Comparison of ENCODE assay signal across 16 cellular contexts in the genomic region with DNA sequence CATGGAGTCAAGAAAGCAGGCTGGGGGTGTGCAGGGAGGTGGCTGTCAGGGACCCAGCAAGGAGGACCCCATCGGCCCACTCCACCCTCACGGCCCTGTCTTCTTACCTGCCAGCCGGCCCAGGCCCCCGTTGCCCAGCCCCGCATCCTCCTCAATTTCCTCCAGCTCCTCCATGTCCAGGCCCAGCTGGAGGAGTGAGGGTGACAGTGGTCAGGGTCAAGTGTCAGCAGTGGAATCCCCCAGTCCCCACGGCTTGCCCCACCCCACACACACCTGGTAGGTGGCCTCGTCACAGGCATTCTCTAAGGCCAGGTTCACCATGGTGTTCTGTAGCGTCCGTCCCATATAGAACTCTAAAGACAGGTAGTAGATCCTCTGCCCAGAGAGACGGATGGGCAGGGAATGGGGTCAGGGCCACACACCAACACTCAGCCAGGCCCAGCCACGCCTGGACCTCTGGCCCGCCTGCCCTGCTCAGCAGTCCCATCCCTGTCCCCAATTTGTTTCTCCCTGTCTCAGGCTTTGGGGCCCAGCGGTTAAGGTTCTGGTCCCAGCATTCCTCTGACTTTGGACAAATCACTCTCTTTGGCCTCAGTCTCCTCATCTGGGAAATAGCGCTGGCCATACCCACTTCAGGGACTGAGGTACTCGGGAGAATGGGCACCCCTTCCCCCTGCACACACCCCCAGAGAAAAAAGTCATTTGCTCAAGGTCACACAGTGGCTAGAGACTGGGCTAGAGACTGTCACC. TPM values are rescaled to one million over a fixed set of nuclear protein-coding genes. Genes with fewer than 3 reads are reported as not detected.
DNase-seq lines count a peak whose midpoint lies in the region; ATAC-seq, FAIRE-seq and TF ChIP-seq lines count a peak whose summit lies in the region.
"Had no signal": no experiment of that assay in that cellular context is flagged by ENCODE, and none has a peak within 500 bp of the region (broad histone marks: within the 10 kb centered on the region; RNA-seq: fewer than 3 reads in every experiment).

No MANE protein-coding gene starts in this region.

- H3K9ac ChIP-seq in kidney (ENCODE audit: low read length in 2 of 2), result no peak overlapping the region

- in situ Hi-C loops in gastrocnemius medialis (cut with MboI; ENCODE audit: low sequenced_read_pairs in 4 of 4), result no loop called here

- DNase-seq in GM10248 (ENCODE audit: extremely low spot score) (peak; percentile 22), T-helper 17 cell (no peak), kidney (peak; percentile 64), gastrocnemius medialis (peak in 1 of 2 donors; percentile 30), putamen (ENCODE audit: low spot score) (no peak), NOMO-1 treated with dmso at 0.1 percent for 144 hours (lab: John Stamatoyannopoulos, UW; ENCODE audit: unreplicated experiment) (no peak)
- DNase-seq: activated CD4-positive, CD25-positive, alpha-beta regulatory T cell; activated naive CD8-positive, alpha-beta T cell treated with anti-CD3 and anti-CD28 coated beads for 36 hours; DMS79; MM.1S; NCI-H187 treated with DMSO at 0.1 percent for 48 hours; stimulated activated naive CD4-positive, alpha-beta T cell treated with Interleukin-2 at 50 U/mL for 16 hours; T-helper 1 cell had no signal

- ATAC-seq in T-helper 17 cell (no peak), gastrocnemius medialis (no peak), GM18861 (IDR thresholded peaks at IDR 0.05; ENCODE audit: unreplicated experiment) (no peak)
- ATAC-seq in activated T-helper 17 cell treated with anti-CD3 and anti-CD28 coated beads, Interleukin-2, amount 50 U/mL, for 72 hours (replicated peaks), result no peak

- CTCF ChIA-PET in GM10248 (lab: Yijun Ruan, JAX), result interaction anchor here (0.9 to 1.8 kb wide), 4 partner anchors 9 to 14 kb away, joined by 3 to 9 read pairs (median 3); a partner anchor contains a TSS

- no peak for FAIRE-seq in kidney (lab: Jason Lieb, UNC)

- H3K4me1 ChIP-seq in kidney (ENCODE audit: control insufficient read depth in 1 of 2, insufficient read depth in 1 of 2, low read depth in 1 of 2, low read length in 2 of 2) (peaks cover 25 to 32% of the 10 kb centered on the region in 2 donors), gastrocnemius medialis (peaks cover 84 to 99% of the 10 kb centered on the region in 2 donors)

- H3K4me3 ChIP-seq in kidney (ENCODE audit: low read length in 2 of 2) (no peak overlapping the region), gastrocnemius medialis (peak overlapping the region; percentile 42 to 72 (median 62))

- H3K27ac Mint-ChIP-seq in T-helper 17 cell, result peak overlapping the region; percentile 81
- H3K27ac Mint-ChIP-seq in activated T-helper 17 cell treated with anti-CD3 and anti-CD28 coated beads, Interleukin-2, amount 50 U/mL, for 72 hours, result no peak overlapping the region

- POLR2A ChIA-PET in GM10248 (lab: Yijun Ruan, JAX), result interaction anchor here (0.9 kb wide), 1 partner anchor 13 kb away, joined by 3 read pairs; no protein-coding TSS in a partner anchor

- no peaks in the 10 kb centered on the region for H3K27me3 ChIP-seq in gastrocnemius medialis

- H3K4me1 Mint-ChIP-seq in T-helper 17 cell, result peaks cover 36% of the 10 kb centered on the region
- H3K4me1 Mint-ChIP-seq in activated T-helper 17 cell treated with anti-CD3 and anti-CD28 coated beads, Interleukin-2, amount 50 U/mL, for 72 hours, result peaks cover 7% of the 10 kb centered on the region

- TF ChIP-seq POLR2A in gastrocnemius medialis (IDR thresholded peaks at IDR 0.05), result no peak

- H3K4me3 Mint-ChIP-seq in T-helper 17 cell, result peak overlapping the region; percentile 81
- no peak overlapping the region for H3K4me3 Mint-ChIP-seq in activated T-helper 17 cell treated with anti-CD3 and anti-CD28 coated beads, Interleukin-2, amount 50 U/mL, for 72 hours
- H3K4me3 Mint-ChIP-seq: activated naive CD8-positive, alpha-beta T cell treated with anti-CD3 and anti-CD28 coated beads for 36 hours had no signal

- peaks cover 4% of the 10 kb centered on the region for H3K36me3 Mint-ChIP-seq in T-helper 17 cell (ENCODE audit: low read depth)
- H3K36me3 Mint-ChIP-seq in activated T-helper 17 cell treated with anti-CD3 and anti-CD28 coated beads, Interleukin-2, amount 50 U/mL, for 72 hours (ENCODE audit: low read depth), result peaks cover 20% of the 10 kb centered on the region

- no peak overlapping the region for H3K27ac ChIP-seq in kidney (ENCODE audit: low read depth in 2 of 2, low read length in 2 of 2)
- peak overlapping the region; percentile 91 to 99 (median 94) for H3K27ac ChIP-seq in gastrocnemius medialis

- no peak for TF ChIP-seq CTCF in GM10248 (IDR thresholded peaks at IDR 0.05; ENCODE audit: control extremely low read depth, extremely low read depth, low read depth, missing control alignments)
- no peak for TF ChIP-seq CTCF in kidney (IDR thresholded peaks at IDR 0.05; ENCODE audit: borderline replicate concordance, extremely low read depth, insufficient read depth)
- TF ChIP-seq CTCF in gastrocnemius medialis (IDR thresholded peaks at IDR 0.05 in 4 of 5, conservative IDR thresholded peaks at IDR 0.05 in 1 of 5), result no peak

- no peaks in the 10 kb centered on the region for H3K9me3 Mint-ChIP-seq in activated T-helper 17 cell treated with anti-CD3 and anti-CD28 coated beads, Interleukin-2, amount 50 U/mL, for 72 hours
- H3K9me3 Mint-ChIP-seq: activated naive CD8-positive, alpha-beta T cell treated with anti-CD3 and anti-CD28 coated beads for 36 hours had no signal

- intact Hi-C loops in kidney (cut with DNase I), result no loop called here
- intact Hi-C loops in gastrocnemius medialis (cut with DNase I; ENCODE audit: low total_unique reads), result no loop called here

- no peaks in the 10 kb centered on the region for H3K27me3 Mint-ChIP-seq in T-helper 17 cell
- no peaks in the 10 kb centered on the region for H3K27me3 Mint-ChIP-seq in activated T-helper 17 cell treated with anti-CD3 and anti-CD28 coated beads, Interleukin-2, amount 50 U/mL, for 72 hours
- H3K27me3 Mint-ChIP-seq: activated naive CD8-positive, alpha-beta T cell treated with anti-CD3 and anti-CD28 coated beads for 36 hours had no signal

- peaks cover 2 to 4% of the 10 kb centered on the region in 2 donors for H3K36me3 ChIP-seq in kidney (ENCODE audit: control insufficient read depth in 1 of 2, insufficient read depth in 2 of 2, low read length in 2 of 2)
- H3K36me3 ChIP-seq in gastrocnemius medialis, result peaks cover 0 to 19% of the 10 kb centered on the region in 2 donors

- H3K9me3 ChIP-seq in T-helper 17 cell (ENCODE audit: control insufficient read depth, low read length, poor library complexity, severe bottlenecking), result no peaks in the 10 kb centered on the region
- no peaks in the 10 kb centered on the region for H3K9me3 ChIP-seq in kidney (ENCODE audit: control insufficient read depth in 1 of 2, low read length in 2 of 2)
- H3K9me3 ChIP-seq in gastrocnemius medialis, result no peaks in the 10 kb centered on the region

RNA-seq across cellular contexts. Expression of a gene that starts 1.3 kb away (rescaled TPM):
- 10 to 100 TPM; 11.8 to 27.1 TPM for total RNA-seq in T-helper 17 cell
- total RNA-seq in kidney, result 8.6 TPM
- 2.5 TPM for polyA plus RNA-seq in kidney (ENCODE audit: insufficient read depth, low read depth, low replicate concordance)
- total RNA-seq in gastrocnemius medialis, result 1,000 to 10,000 TPM in 3 of 4 donors, 100 to 1,000 TPM in 1; 881 to 2,858 (median 1,836) TPM
- 1 to 10 TPM; 4.0 to 4.7 TPM for total RNA-seq in activated T-helper 17 cell treated with anti-CD3 and anti-CD28 coated beads, Interleukin-2, amount 50 U/mL, for 72 hours
- total RNA-seq: RPMI7951 had no signal

RNA-seq across cellular contexts. Expression of a gene that starts 14.6 kb away (rescaled TPM):
- total RNA-seq in T-helper 17 cell (100 to 1,000 TPM; 464 to 502 TPM), kidney (42.6 TPM), gastrocnemius medialis (10 to 100 TPM in 1 of 4 donors, 1 to 10 TPM in 3; 2.9 to 10.9 (median 7.1) TPM)
- polyA plus RNA-seq in kidney (ENCODE audit: insufficient read depth, low read depth, low replicate concordance), result 14.1 TPM
- 10 to 100 TPM; 11.0 to 21.6 TPM for total RNA-seq in activated T-helper 17 cell treated with anti-CD3 and anti-CD28 coated beads, Interleukin-2, amount 50 U/mL, for 72 hours
- total RNA-seq: RPMI7951 had no signal

RNA-seq across cellular contexts. Expression of a gene that starts 19.8 kb away (rescaled TPM):
- 1,000 to 10,000 TPM; 1,476 to 1,622 TPM for total RNA-seq in T-helper 17 cell
- total RNA-seq in kidney, result 320 TPM
- 87.5 TPM for polyA plus RNA-seq in kidney (ENCODE audit: insufficient read depth, low read depth, low replicate concordance)
- 100 to 1,000 TPM; 171 to 249 (median 193) TPM for total RNA-seq in gastrocnemius medialis
- 100 to 1,000 TPM; 316 to 397 TPM for total RNA-seq in activated T-helper 17 cell treated with anti-CD3 and anti-CD28 coated beads, Interleukin-2, amount 50 U/mL, for 72 hours

RNA-seq across cellular contexts. Expression of a gene that starts 35.5 kb away (rescaled TPM):
- total RNA-seq in T-helper 17 cell (under 1 TPM; 0.21 to 0.32 TPM), kidney (13.3 TPM), gastrocnemius medialis (1 to 10 TPM in 2 of 4 donors, under 1 TPM in 2; 0.15 to 6.2 (median 1.8) TPM)
- 22.0 TPM for polyA plus RNA-seq in kidney (ENCODE audit: insufficient read depth, low read depth, low replicate concordance)
- total RNA-seq in activated T-helper 17 cell treated with anti-CD3 and anti-CD28 coated beads, Interleukin-2, amount 50 U/mL, for 72 hours, result 1 to 10 TPM in 1 of 2 donors, under 1 TPM in 1; 0.11 to 1.2 TPM

RNA-seq across cellular contexts. Expression of a gene that starts 44.5 kb away (rescaled TPM):
- total RNA-seq in T-helper 17 cell (10 to 100 TPM; 97.8 to 99.2 TPM), kidney (12.5 TPM), gastrocnemius medialis (10 to 100 TPM in 1 of 4 donors, 1 to 10 TPM in 3; 4.3 to 14.8 (median 6.2) TPM)
- 15.4 TPM for polyA plus RNA-seq in kidney (ENCODE audit: insufficient read depth, low read depth, low replicate concordance)
- total RNA-seq in activated T-helper 17 cell treated with anti-CD3 and anti-CD28 coated beads, Interleukin-2, amount 50 U/mL, for 72 hours, result 10 to 100 TPM; 65.9 to 82.5 TPM

Comparison
In these comparisons a context has a peak if more than half of its experiments do, and no peak if none do; other contexts are left out.
1. DNase-seq: peak in GM10248 (single experiment) and kidney (single experiment); none in T-helper 17 cell (0 of 3), putamen (single experiment) and NOMO-1 treated with dmso at 0.1 percent for 144 hours (single experiment).
2. H3K27ac ChIP-seq: peak in gastrocnemius medialis (4 of 4); none in kidney (0 of 2).
3. H3K4me3 ChIP-seq: peak in gastrocnemius medialis (4 of 4); none in kidney (0 of 2).
4. RNA of a gene that starts 1.3 kb away (total RNA-seq): 881 to 2,858 TPM in gastrocnemius medialis; 11.8 to 27.1 TPM in T-helper 17 cell, 8.6 TPM in kidney (single experiment) and 4.0 to 4.7 TPM in activated T-helper 17 cell treated with anti-CD3 and anti-CD28 coated beads, Interleukin-2, amount 50 U/mL, for 72 hours; every median in the first group is over 10 times any median in the second.
5. RNA of a gene that starts 14.6 kb away (total RNA-seq): 464 to 502 TPM in T-helper 17 cell; 42.6 TPM in kidney (single experiment), 11.0 to 21.6 TPM in activated T-helper 17 cell treated with anti-CD3 and anti-CD28 coated beads, Interleukin-2, amount 50 U/mL, for 72 hours and 2.9 to 10.9 TPM in gastrocnemius medialis; every median in the first group is over 10 times any median in the second.